In genomic region chr22:50627452-50627913, GRCh38 we compare ENCODE assay signal across 1 cellular context.
TF ChIP-seq lines count a peak whose summit lies in the region.

No MANE protein-coding gene starts in this region.

TF ChIP-seq in endothelial cell of umbilical vein, 7 proteins besides CTCF, POLR2A, EP300 and RAD21:
- TF ChIP-seq FOS (IDR thresholded peaks at IDR 0.05; ENCODE audit: borderline replicate concordance, insufficient read depth, low read length) (no peak), MYC (IDR thresholded peaks at IDR 0.05; ENCODE audit: low read depth, low read length) (no peak), JUN (IDR thresholded peaks at IDR 0.05; ENCODE audit: borderline replicate concordance, insufficient read depth, insufficient read length, low read depth) (no peak), POLR2AphosphoS5 (IDR thresholded peaks at IDR 0.05; ENCODE audit: insufficient read depth, low read depth, low read length) (no peak), EZH2 (IDR thresholded peaks at IDR 0.05; ENCODE audit: borderline replicate concordance, low read depth, low read length, severe bottlenecking) (no peak), MAX (IDR thresholded peaks at IDR 0.05; ENCODE audit: insufficient read depth, insufficient read length) (no peak), GATA2 (IDR thresholded peaks at IDR 0.05; ENCODE audit: insufficient read depth, insufficient read length, low read depth, low read length) (no peak)
